9 cellular contexts compared by ENCODE assay signal in the genomic region with DNA sequence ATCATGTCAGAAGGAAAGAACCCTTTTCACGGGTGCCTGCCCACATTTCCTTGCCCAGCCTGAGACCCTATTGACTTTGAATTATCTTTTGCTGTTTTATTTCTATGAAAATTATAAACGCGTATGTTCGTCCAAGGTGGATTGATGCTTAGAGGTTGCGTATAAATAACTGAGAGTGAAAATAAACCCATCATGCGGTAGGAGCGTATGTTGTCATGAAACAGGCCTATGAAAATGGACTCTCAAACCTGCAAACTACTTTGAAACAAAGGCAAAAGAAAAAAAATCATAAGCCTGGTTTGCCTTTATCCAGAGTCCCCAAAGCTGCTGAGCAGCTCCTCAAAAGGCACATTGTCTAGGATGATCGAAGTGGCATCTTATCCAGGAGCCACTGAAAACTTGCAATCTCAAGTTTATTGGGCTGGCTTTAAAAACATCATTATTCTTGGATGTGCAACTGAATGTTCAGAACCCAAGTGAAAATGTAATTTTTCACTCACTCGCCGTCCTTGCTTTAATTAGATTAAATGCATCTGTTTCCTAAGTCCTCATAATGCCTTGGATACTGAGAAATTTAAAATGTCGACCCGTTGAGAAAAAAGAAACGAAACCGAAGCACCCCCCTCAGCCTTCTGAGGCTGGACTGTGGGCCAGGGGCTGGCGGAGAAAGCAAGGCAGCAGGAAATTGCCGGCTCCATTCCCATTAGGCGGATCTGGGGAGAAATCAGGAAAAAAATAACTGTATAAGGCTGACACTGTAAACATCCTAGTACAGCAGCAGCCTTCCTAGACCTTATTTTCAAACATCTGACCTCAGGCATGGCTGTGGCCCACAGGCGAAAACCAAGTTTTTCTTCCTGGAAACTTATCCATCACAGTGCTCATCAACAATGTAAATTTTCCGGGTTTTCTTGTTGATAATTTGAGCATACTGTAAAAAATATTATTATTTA.
A peak's percentile ranks its signal among the peaks of the same experiment; 100 is the strongest.
DNase-seq lines count a peak whose midpoint lies in the region; ATAC-seq, FAIRE-seq and TF ChIP-seq lines count a peak whose summit lies in the region.
"Had no signal": no experiment of that assay in that cellular context is flagged by ENCODE, and none has a peak within 500 bp of the region (broad histone marks: within the 10 kb centered on the region; RNA-seq: fewer than 3 reads in every experiment).

No MANE protein-coding gene starts in this region.

- H3K27me3 ChIP-seq in uterus, result no peaks in the 10 kb centered on the region

- TF ChIP-seq POLR2A in uterus (IDR thresholded peaks at IDR 0.05), result no peak

- H3K36me3 Mint-ChIP-seq in activated naive CD4-positive, alpha-beta T cell treated with anti-CD3 and anti-CD28 coated beads, Interleukin-2, amount 50 U/mL, for 72 hours, result peaks cover 0 to 12% of the 10 kb centered on the region in 2 donors
- H3K36me3 Mint-ChIP-seq in WTC11, result no peaks in the 10 kb centered on the region

- intact Hi-C loops in kidney (cut with DNase I), result no loop called here
- intact Hi-C loops in uterus (cut with DNase I; ENCODE audit: low total_unique reads), result no loop called here

- FAIRE-seq in kidney (lab: Jason Lieb, UNC), result no peak

- H3K27ac ChIP-seq in kidney (ENCODE audit: low read depth in 2 of 2, low read length in 2 of 2) (peak overlapping the region; percentile 93 to 99), uterus (peak overlapping the region; percentile 100)
- H3K27ac ChIP-seq: cardiac muscle cell had no signal

- peaks cover 20 to 23% of the 10 kb centered on the region in 2 donors for H3K4me1 ChIP-seq in kidney (ENCODE audit: control insufficient read depth in 1 of 2, insufficient read depth in 1 of 2, low read depth in 1 of 2, low read length in 2 of 2)
- H3K4me1 ChIP-seq in uterus, result peaks cover 7 to 12% of the 10 kb centered on the region in 2 donors

- DNase-seq in activated naive CD4-positive, alpha-beta T cell treated with anti-CD3 and anti-CD28 coated beads, Interleukin-2, amount 50 U/mL, for 72 hours (ENCODE audit: low spot score in 2 of 2), result no peak
- no peak for DNase-seq in activated naive CD4-positive, alpha-beta T cell treated with anti-CD3 and anti-CD28 coated beads, Interleukin-2, amount 50 U/mL, for 16 hours
- peak; percentile 5 for DNase-seq in WTC11 (ENCODE audit: low spot score)
- peak; percentile 32 for DNase-seq in kidney
- peak; percentile 30 to 38 for DNase-seq in uterus
- no peak for DNase-seq in NCI-H1092 treated with DMSO at 0.1 percent for 48 hours (lab: John Stamatoyannopoulos, UW)
- DNase-seq in anterior cingulate cortex (lab: John Stamatoyannopoulos, UW), result no peak

- TF ChIP-seq CTCF in WTC11 (IDR thresholded peaks at IDR 0.05), result no peak
- no peak for TF ChIP-seq CTCF in kidney (IDR thresholded peaks at IDR 0.05; ENCODE audit: borderline replicate concordance, extremely low read depth, insufficient read depth)
- TF ChIP-seq CTCF in uterus (IDR thresholded peaks at IDR 0.05), result no peak

- peaks cover 7% of the 10 kb centered on the region for H3K4me1 Mint-ChIP-seq in WTC11

- H3K27ac Mint-ChIP-seq in activated naive CD4-positive, alpha-beta T cell treated with anti-CD3 and anti-CD28 coated beads, Interleukin-2, amount 50 U/mL, for 72 hours, result peak overlapping the region; percentile 1 to 29
- no peak overlapping the region for H3K27ac Mint-ChIP-seq in WTC11

- POLR2A ChIA-PET in WTC11 (lab: Charles Lee), result no interaction called here

- H3K9me3 ChIP-seq in kidney (ENCODE audit: control insufficient read depth in 1 of 2, low read length in 2 of 2) (no peaks in the 10 kb centered on the region), uterus (no peaks in the 10 kb centered on the region)

- CTCF ChIA-PET in WTC11 (lab: Charles Lee), result no interaction called here

- no peak overlapping the region for H3K4me3 Mint-ChIP-seq in WTC11

- no peaks in the 10 kb centered on the region for H3K9me3 Mint-ChIP-seq in activated naive CD4-positive, alpha-beta T cell treated with anti-CD3 and anti-CD28 coated beads, Interleukin-2, amount 50 U/mL, for 72 hours
- H3K9me3 Mint-ChIP-seq in WTC11, result no peaks in the 10 kb centered on the region

- H3K27me3 Mint-ChIP-seq in WTC11 (ENCODE audit: low read depth), result peaks cover 73% of the 10 kb centered on the region

- peak overlapping the region; percentile 44 to 87 for H3K9ac ChIP-seq in kidney (ENCODE audit: low read length in 2 of 2)

- H3K36me3 ChIP-seq in kidney (ENCODE audit: control insufficient read depth in 1 of 2, insufficient read depth in 2 of 2, low read length in 2 of 2) (no peaks in the 10 kb centered on the region), uterus (no peaks in the 10 kb centered on the region)
- H3K36me3 ChIP-seq: cardiac muscle cell had no signal

- H3K4me3 ChIP-seq in kidney (ENCODE audit: low read length in 2 of 2) (peak overlapping the region; percentile 42 to 81), uterus (peak overlapping the region; percentile 28 to 99)
- H3K4me3 ChIP-seq: cardiac muscle cell had no signal

- no peak for ATAC-seq in activated naive CD4-positive, alpha-beta T cell treated with anti-CD3 and anti-CD28 coated beads, Interleukin-2, amount 50 U/mL, for 72 hours
- no peak for ATAC-seq in WTC11
- no peak for ATAC-seq in GM18907 (IDR thresholded peaks at IDR 0.05; ENCODE audit: unreplicated experiment)

TF ChIP-seq in WTC11, 78 proteins besides CTCF, POLR2A, EP300 and RAD21:
- TF ChIP-seq, protein P1, sequence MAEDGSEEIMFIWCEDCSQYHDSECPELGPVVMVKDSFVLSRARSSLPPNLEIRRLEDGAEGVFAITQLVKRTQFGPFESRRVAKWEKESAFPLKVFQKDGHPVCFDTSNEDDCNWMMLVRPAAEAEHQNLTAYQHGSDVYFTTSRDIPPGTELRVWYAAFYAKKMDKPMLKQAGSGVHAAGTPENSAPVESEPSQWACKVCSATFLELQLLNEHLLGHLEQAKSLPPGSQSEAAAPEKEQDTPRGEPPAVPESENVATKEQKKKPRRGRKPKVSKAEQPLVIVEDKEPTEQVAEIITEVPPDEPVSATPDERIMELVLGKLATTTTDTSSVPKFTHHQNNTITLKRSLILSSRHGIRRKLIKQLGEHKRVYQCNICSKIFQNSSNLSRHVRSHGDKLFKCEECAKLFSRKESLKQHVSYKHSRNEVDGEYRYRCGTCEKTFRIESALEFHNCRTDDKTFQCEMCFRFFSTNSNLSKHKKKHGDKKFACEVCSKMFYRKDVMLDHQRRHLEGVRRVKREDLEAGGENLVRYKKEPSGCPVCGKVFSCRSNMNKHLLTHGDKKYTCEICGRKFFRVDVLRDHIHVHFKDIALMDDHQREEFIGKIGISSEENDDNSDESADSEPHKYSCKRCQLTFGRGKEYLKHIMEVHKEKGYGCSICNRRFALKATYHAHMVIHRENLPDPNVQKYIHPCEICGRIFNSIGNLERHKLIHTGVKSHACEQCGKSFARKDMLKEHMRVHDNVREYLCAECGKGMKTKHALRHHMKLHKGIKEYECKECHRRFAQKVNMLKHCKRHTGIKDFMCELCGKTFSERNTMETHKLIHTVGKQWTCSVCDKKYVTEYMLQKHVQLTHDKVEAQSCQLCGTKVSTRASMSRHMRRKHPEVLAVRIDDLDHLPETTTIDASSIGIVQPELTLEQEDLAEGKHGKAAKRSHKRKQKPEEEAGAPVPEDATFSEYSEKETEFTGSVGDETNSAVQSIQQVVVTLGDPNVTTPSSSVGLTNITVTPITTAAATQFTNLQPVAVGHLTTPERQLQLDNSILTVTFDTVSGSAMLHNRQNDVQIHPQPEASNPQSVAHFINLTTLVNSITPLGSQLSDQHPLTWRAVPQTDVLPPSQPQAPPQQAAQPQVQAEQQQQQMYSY (CRISPR knock-in tag; IDR thresholded peaks at IDR 0.05), result peak; percentile 30; the same call in 1 of the 2 replicates
- no peak for TF ChIP-seq HMGA2 (CRISPR knock-in tag; IDR thresholded peaks at IDR 0.05)
- TF ChIP-seq, protein P2, sequence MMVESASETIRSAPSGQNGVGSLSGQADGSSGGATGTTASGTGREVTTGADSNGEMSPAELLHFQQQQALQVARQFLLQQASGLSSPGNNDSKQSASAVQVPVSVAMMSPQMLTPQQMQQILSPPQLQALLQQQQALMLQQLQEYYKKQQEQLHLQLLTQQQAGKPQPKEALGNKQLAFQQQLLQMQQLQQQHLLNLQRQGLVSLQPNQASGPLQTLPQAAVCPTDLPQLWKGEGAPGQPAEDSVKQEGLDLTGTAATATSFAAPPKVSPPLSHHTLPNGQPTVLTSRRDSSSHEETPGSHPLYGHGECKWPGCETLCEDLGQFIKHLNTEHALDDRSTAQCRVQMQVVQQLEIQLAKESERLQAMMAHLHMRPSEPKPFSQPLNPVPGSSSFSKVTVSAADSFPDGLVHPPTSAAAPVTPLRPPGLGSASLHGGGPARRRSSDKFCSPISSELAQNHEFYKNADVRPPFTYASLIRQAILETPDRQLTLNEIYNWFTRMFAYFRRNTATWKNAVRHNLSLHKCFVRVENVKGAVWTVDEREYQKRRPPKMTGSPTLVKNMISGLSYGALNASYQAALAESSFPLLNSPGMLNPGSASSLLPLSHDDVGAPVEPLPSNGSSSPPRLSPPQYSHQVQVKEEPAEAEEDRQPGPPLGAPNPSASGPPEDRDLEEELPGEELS (CRISPR knock-in tag; IDR thresholded peaks at IDR 0.05), result no peak
- TF ChIP-seq, protein P3, sequence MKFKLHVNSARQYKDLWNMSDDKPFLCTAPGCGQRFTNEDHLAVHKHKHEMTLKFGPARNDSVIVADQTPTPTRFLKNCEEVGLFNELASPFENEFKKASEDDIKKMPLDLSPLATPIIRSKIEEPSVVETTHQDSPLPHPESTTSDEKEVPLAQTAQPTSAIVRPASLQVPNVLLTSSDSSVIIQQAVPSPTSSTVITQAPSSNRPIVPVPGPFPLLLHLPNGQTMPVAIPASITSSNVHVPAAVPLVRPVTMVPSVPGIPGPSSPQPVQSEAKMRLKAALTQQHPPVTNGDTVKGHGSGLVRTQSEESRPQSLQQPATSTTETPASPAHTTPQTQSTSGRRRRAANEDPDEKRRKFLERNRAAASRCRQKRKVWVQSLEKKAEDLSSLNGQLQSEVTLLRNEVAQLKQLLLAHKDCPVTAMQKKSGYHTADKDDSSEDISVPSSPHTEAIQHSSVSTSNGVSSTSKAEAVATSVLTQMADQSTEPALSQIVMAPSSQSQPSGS (CRISPR knock-in tag; IDR thresholded peaks at IDR 0.05; ENCODE audit: borderline replicate concordance, low read depth), result no peak

Comparison
In these comparisons a context has a peak if more than half of its experiments do, and no peak if none do; other contexts are left out.
1. DNase-seq: peak in WTC11 (single experiment), kidney (single experiment) and uterus (2 of 2); none in activated naive CD4-positive, alpha-beta T cell treated with anti-CD3 and anti-CD28 coated beads, Interleukin-2, amount 50 U/mL, for 72 hours (0 of 2), activated naive CD4-positive, alpha-beta T cell treated with anti-CD3 and anti-CD28 coated beads, Interleukin-2, amount 50 U/mL, for 16 hours (single experiment), NCI-H1092 treated with DMSO at 0.1 percent for 48 hours (single experiment) and anterior cingulate cortex (0 of 58).